ENCODE assay signal across 8 cellular contexts in the genomic region with DNA sequence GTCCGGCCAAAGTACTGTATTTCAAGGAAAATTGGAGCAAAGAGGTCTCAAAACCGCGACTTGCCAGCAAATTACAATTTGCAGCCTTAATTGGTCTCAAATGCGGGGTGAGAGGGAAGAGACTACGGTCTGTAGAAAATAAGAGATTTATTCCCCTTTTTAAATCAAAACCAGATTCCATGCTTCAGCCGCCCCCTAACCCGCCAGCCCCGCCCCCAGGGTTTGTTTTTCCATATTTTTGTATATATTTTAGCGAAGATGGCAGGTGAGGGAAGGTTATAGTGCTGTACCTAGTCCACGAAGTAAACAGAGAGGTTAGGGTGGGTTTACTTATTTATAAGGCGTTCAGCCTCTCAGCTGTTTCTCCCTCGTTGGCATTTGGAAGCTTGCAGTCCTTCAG. TPM values are rescaled to one million over a fixed set of nuclear protein-coding genes. Genes with fewer than 3 reads are reported as not detected.
A peak's percentile ranks its signal among the peaks of the same experiment; 100 is the strongest.
DNase-seq lines count a peak whose midpoint lies in the region; ATAC-seq and TF ChIP-seq lines count a peak whose summit lies in the region.

No MANE protein-coding gene starts in this region.

- CTCF ChIA-PET in A673 (lab: Charles Lee) (interaction anchor here (0.6 kb wide), 1 partner anchor 121 kb away, joined by 3 read pairs; no protein-coding TSS in a partner anchor), mammary epithelial cell (lab: Charles Lee; ENCODE audit: low non-redundant PET) (interaction anchor here (0.7 kb wide), 1 partner anchor 1167 kb away, joined by 4 read pairs; no protein-coding TSS in a partner anchor)

- DNase-seq in A673 (ENCODE audit: low spot score) (no peak), mammary epithelial cell (no peak), mucosa of descending colon (peak in 2 of 3 donors; percentile 31 to 37)
- DNase-seq in activated CD4-positive, alpha-beta T cell treated with anti-CD3 and anti-CD28 coated beads for 4 hours: no peak

- TF ChIP-seq CTCF in A673 (conservative IDR thresholded peaks at IDR 0.05; ENCODE audit: low read depth, low read length) (no peak), mammary epithelial cell (conservative IDR thresholded peaks at IDR 0.05 in 1 of 2, IDR thresholded peaks at IDR 0.05 in 1 of 2; ENCODE audit: extremely low read depth in 1 of 2, insufficient read depth in 1 of 2, low read depth in 1 of 2, low read length in 2 of 2) (no peak), mucosa of descending colon (IDR thresholded peaks at IDR 0.05) (no peak)

- WGBS in mammary epithelial cell (ENCODE audit: low coverage, missing lambda C conversion rate): 3% methylated on average over 12 of the region's 12 CpGs

- H3K36me3 ChIP-seq in A673 (ENCODE audit: insufficient read depth, low read length, poor library complexity, severe bottlenecking) (no peaks in the 10 kb centered on the region), HUES6 (ENCODE audit: control insufficient read depth, insufficient read depth, low read length) (no peaks in the 10 kb centered on the region), mammary epithelial cell (ENCODE audit: insufficient read depth, low read length) (no peaks in the 10 kb centered on the region), mucosa of descending colon (ENCODE audit: low read depth) (no peaks in the 10 kb centered on the region)

- intact Hi-C loops in A673 (cut with micrococcal nuclease; ENCODE audit: unreplicated experiment): loop anchor here (10.0 kb wide), 2 partner anchors 171 to 201 kb away; no protein-coding TSS in a partner anchor
- intact Hi-C loops in mammary epithelial cell (cut with micrococcal nuclease): loop anchor here (2.0 to 10.0 kb wide), 3 partner anchors 35 to 831 kb away; a partner anchor contains a TSS
- intact Hi-C loops in mucosa of descending colon (cut with DNase I, micrococcal nuclease): no loop called here

- peak overlapping the region; percentile 95 for H2AFZ ChIP-seq in mammary epithelial cell (ENCODE audit: low read depth, low read length)

- no peaks in the 10 kb centered on the region for H4K20me1 ChIP-seq in mammary epithelial cell (ENCODE audit: insufficient read depth, low read length)

- peaks cover 9% of the 10 kb centered on the region for H3K4me1 ChIP-seq in A673 (ENCODE audit: insufficient read depth, low read length, poor library complexity, severe bottlenecking)
- peaks cover 7% of the 10 kb centered on the region; the same call in 1 of the 2 replicates for H3K4me1 ChIP-seq in HUES6 (ENCODE audit: control insufficient read depth, insufficient read depth, low read length)
- H3K4me1 ChIP-seq in mammary epithelial cell (ENCODE audit: insufficient read depth, low read length): peaks cover 16% of the 10 kb centered on the region
- peaks cover 16% of the 10 kb centered on the region for H3K4me1 ChIP-seq in mucosa of descending colon (ENCODE audit: low read depth)

- peak overlapping the region; percentile 85 for H3K4me3 ChIP-seq in A673 (ENCODE audit: low read depth, low read length, poor library complexity, severe bottlenecking)
- H3K4me3 ChIP-seq in HUES6 (ENCODE audit: low read depth, low read length): peak overlapping the region; percentile 85
- peak overlapping the region; percentile 66 to 87 (median 76) for H3K4me3 ChIP-seq in mammary epithelial cell (replicated peaks in 1 of 3; ENCODE audit: insufficient read depth in 1 of 3, low read depth in 2 of 3, low read length in 3 of 3)
- no peak overlapping the region for H3K4me3 ChIP-seq in mucosa of descending colon

- peak overlapping the region; percentile 81 for H3K27ac ChIP-seq in A673 (ENCODE audit: low read depth, low read length, poor library complexity, severe bottlenecking)
- no peak overlapping the region for H3K27ac ChIP-seq in HUES6 (ENCODE audit: low read depth, low read length)
- H3K27ac ChIP-seq in mammary epithelial cell (ENCODE audit: insufficient read depth, low read depth, low read length): peak overlapping the region; percentile 43

- H3K79me2 ChIP-seq in mammary epithelial cell (ENCODE audit: insufficient read depth, low read length): peaks cover 16% of the 10 kb centered on the region

- H3K9ac ChIP-seq in HUES6 (ENCODE audit: low read length) (no peak overlapping the region), mammary epithelial cell (ENCODE audit: insufficient read depth, low read length) (peak overlapping the region; percentile 68)

- no TSS peak for BruUV-seq in A673 (replicated peaks; lab: Mats Ljungman, UMichigan)
- BruUV-seq in mammary epithelial cell (replicated peaks; lab: Mats Ljungman, UMichigan): no TSS peak

- POLR2A ChIA-PET in A673 (lab: Charles Lee; ENCODE audit: low non-redundant PET): no interaction called here

- H3K4me2 ChIP-seq in mammary epithelial cell (ENCODE audit: insufficient read depth, low read depth, low read length): peak overlapping the region; percentile 93

- in situ Hi-C loops in mammary epithelial cell (cut with MboI; ENCODE audit: low sequenced_read_pairs in 2 of 2): no loop called here

- H3K9me3 ChIP-seq in A673 (ENCODE audit: low read depth, low read length, poor library complexity, severe bottlenecking): no peaks in the 10 kb centered on the region
- H3K9me3 ChIP-seq in HUES6 (ENCODE audit: control insufficient read depth, insufficient read depth, low read depth, low read length): no peaks in the 10 kb centered on the region
- H3K9me3 ChIP-seq in mammary epithelial cell (replicated peaks; ENCODE audit: insufficient read depth, low read length): no peaks in the 10 kb centered on the region
- no peaks in the 10 kb centered on the region for H3K9me3 ChIP-seq in mucosa of descending colon

- H3K27me3 ChIP-seq in A673 (replicated peaks; ENCODE audit: insufficient read depth, low read depth, low read length, poor library complexity) (no peaks in the 10 kb centered on the region), HUES6 (ENCODE audit: control insufficient read depth, insufficient read depth, low read length) (peaks cover 53% of the 10 kb centered on the region), mammary epithelial cell (ENCODE audit: insufficient read depth, low read length) (no peaks in the 10 kb centered on the region)

- ATAC-seq in mucosa of descending colon (no peak), HG03565 (IDR thresholded peaks at IDR 0.05; ENCODE audit: unreplicated experiment) (no peak), GM21619 (IDR thresholded peaks at IDR 0.05; ENCODE audit: unreplicated experiment) (no peak), HG03108 (IDR thresholded peaks at IDR 0.05; ENCODE audit: unreplicated experiment) (no peak)

- dilution Hi-C loops in mammary epithelial cell (cut with HindIII; ENCODE audit: low sequenced_read_pairs): no loop called here

RNA-seq across cellular contexts. Expression of a gene that starts 1.0 kb away (rescaled TPM):
- total RNA-seq in A673 (2021) (59.6 and 69.0 TPM in 2 replicates), mammary epithelial cell (10 to 100 TPM; 62.7 to 80.2 TPM), mucosa of descending colon (100 to 1,000 TPM; 105 to 131 (median 117) TPM)
- 42.9 TPM for polyA plus RNA-seq in mammary epithelial cell
- polyA minus RNA-seq in mammary epithelial cell: 97.7 TPM

Comparison
In these comparisons a context has a peak if more than half of its experiments do, and no peak if none do; other contexts are left out.
1. DNase-seq: peak in mucosa of descending colon (2 of 3); none in A673 (single experiment), mammary epithelial cell (single experiment) and activated CD4-positive, alpha-beta T cell treated with anti-CD3 and anti-CD28 coated beads for 4 hours (0 of 2).
2. intact Hi-C loops: an anchor here in A673 (10.0 kb wide) and mammary epithelial cell (2.0 to 10.0 kb wide); none called in mucosa of descending colon.